In genomic region chr11:34988294-34989255, GRCh38 we compare ENCODE assay signal across 13 cellular contexts.
DNase-seq lines count a peak whose midpoint lies in the region; ATAC-seq and TF ChIP-seq lines count a peak whose summit lies in the region.
"Had no signal": no experiment of that assay in that cellular context is flagged by ENCODE, and none has a peak within 500 bp of the region (broad histone marks: within the 10 kb centered on the region; RNA-seq: fewer than 3 reads in every experiment).

No MANE protein-coding gene starts in this region.

- H3K9me3 ChIP-seq in Karpas-422 (ENCODE audit: low read length), result no peaks in the 10 kb centered on the region
- H3K9me3 ChIP-seq in ascending aorta, result no peaks in the 10 kb centered on the region
- H3K9me3 ChIP-seq in ovary, result no peaks in the 10 kb centered on the region
- H3K9me3 ChIP-seq: heart left ventricle, Peyer's patch had no signal

- in situ Hi-C loops in astrocyte of the cerebellum (cut with HindIII; ENCODE audit: low sequenced_read_pairs), result loop anchor here (5.0 kb wide), 1 partner anchor 61 kb away; no protein-coding TSS in a partner anchor

- H3K9me2 ChIP-seq in Karpas-422 (replicated peaks; ENCODE audit: insufficient read depth, low read length), result no peaks in the 10 kb centered on the region

- H3K27me3 ChIP-seq in Karpas-422 (ENCODE audit: low read length) (no peaks in the 10 kb centered on the region), ascending aorta (no peaks in the 10 kb centered on the region), ovary (no peaks in the 10 kb centered on the region)
- H3K27me3 ChIP-seq: heart left ventricle, Peyer's patch had no signal

- no peak overlapping the region for H3K27ac ChIP-seq in Karpas-422 (ENCODE audit: low read length)
- H3K27ac ChIP-seq in ascending aorta, result no peak overlapping the region
- H3K27ac ChIP-seq in ovary, result no peak overlapping the region
- H3K27ac ChIP-seq: heart left ventricle, Peyer's patch had no signal

- ATAC-seq in GM19395 (IDR thresholded peaks at IDR 0.05; ENCODE audit: unreplicated experiment) (peak; percentile 58), HG03460 (IDR thresholded peaks at IDR 0.05; ENCODE audit: unreplicated experiment) (peak; percentile 65)
- ATAC-seq: heart left ventricle; HepG2; naive thymus-derived CD8-positive, alpha-beta T cell had no signal

- no peak for TF ChIP-seq EP300 in ovary (IDR thresholded peaks at IDR 0.05)

- DNase-seq in A172 (ENCODE audit: low spot score), result peak; percentile 24
- DNase-seq in astrocyte of the cerebellum (ENCODE audit: low read depth), result peak; percentile 75
- DNase-seq in Karpas-422, result no peak
- no peak for DNase-seq in ascending aorta (ENCODE audit: low spot score in 2 of 2)
- DNase-seq in ovary, result no peak
- DNase-seq in stimulated activated CD4-positive, alpha-beta T cell treated with anti-CD3 and anti-CD28 coated beads, Interleukin-2, amount 100 ng/mL, for 48 hours, result no peak
- DNase-seq: activated CD4-positive, alpha-beta T cell treated with anti-CD3 and anti-CD28 coated beads, Interleukin-2, amount 10 ng/mL, durations not matched to agents 24 days and 14 days; heart left ventricle; naive thymus-derived CD8-positive, alpha-beta T cell; Peyer's patch had no signal

- 79 to 88% (median 87%) methylated on average over 4 of the region's 4 CpGs for WGBS in ovary, 3 donors

- H4K20me1 ChIP-seq in Karpas-422 (ENCODE audit: insufficient read depth, low read depth, low read length), result no peaks in the 10 kb centered on the region

- H3K4me3 ChIP-seq in astrocyte of the cerebellum (ENCODE audit: low read depth, low read length) (no peak overlapping the region), Karpas-422 (ENCODE audit: low read length) (no peak overlapping the region), ascending aorta (no peak overlapping the region), ovary (no peak overlapping the region)
- H3K4me3 ChIP-seq: heart left ventricle, Peyer's patch had no signal

- no peaks in the 10 kb centered on the region for H3K79me2 ChIP-seq in Karpas-422 (ENCODE audit: low read length)

- H3K9ac ChIP-seq in Karpas-422 (ENCODE audit: low read length), result no peak overlapping the region

- H2AFZ ChIP-seq in Karpas-422 (ENCODE audit: low read length), result no peak overlapping the region

- no peak for TF ChIP-seq POLR2A in ovary (IDR thresholded peaks at IDR 0.05)

- intact Hi-C loops in ascending aorta (cut with DNase I) (no loop called here), ovary (cut with DNase I) (no loop called here)

- H3K4me2 ChIP-seq in Karpas-422 (ENCODE audit: low read depth, low read length, poor library complexity, severe bottlenecking), result no peak overlapping the region

- 0 out of 2 replicates have a peak, but pooled peaks cover 3% of the 10 kb centered on the region for H3K4me1 ChIP-seq in Karpas-422 (ENCODE audit: low read length)
- no peaks in the 10 kb centered on the region for H3K4me1 ChIP-seq in ascending aorta
- H3K4me1 ChIP-seq in ovary (ENCODE audit: insufficient read depth), result no peaks in the 10 kb centered on the region
- H3K4me1 ChIP-seq: Peyer's patch had no signal

- TF ChIP-seq CTCF in astrocyte of the cerebellum (IDR thresholded peaks at IDR 0.05; ENCODE audit: low read depth, low read length, missing control alignments), result no peak
- TF ChIP-seq CTCF in ascending aorta (IDR thresholded peaks at IDR 0.05), result no peak
- no peak for TF ChIP-seq CTCF in ovary (IDR thresholded peaks at IDR 0.05)

- H3K36me3 ChIP-seq in Karpas-422 (ENCODE audit: insufficient read depth, low read length), result no peaks in the 10 kb centered on the region; the same call in 1 of the 2 replicates
- peaks cover 7 to 21% of the 10 kb centered on the region in 2 donors for H3K36me3 ChIP-seq in ascending aorta
- no peaks in the 10 kb centered on the region for H3K36me3 ChIP-seq in ovary

Comparison
In these comparisons a context has a peak if more than half of its experiments do, and no peak if none do; other contexts are left out.
1. DNase-seq: peak in A172 (single experiment) and astrocyte of the cerebellum (single experiment); none in Karpas-422 (single experiment), ascending aorta (0 of 2), ovary (0 of 5) and stimulated activated CD4-positive, alpha-beta T cell treated with anti-CD3 and anti-CD28 coated beads, Interleukin-2, amount 100 ng/mL, for 48 hours (0 of 2).